In genomic region chr1:182629674-182630073, GRCh38 we compare ENCODE assay signal across 8 cellular contexts. TPM values are rescaled to one million over a fixed set of nuclear protein-coding genes. Genes with fewer than 3 reads are reported as not detected.
DNase-seq lines count a peak whose midpoint lies in the region; ATAC-seq and TF ChIP-seq lines count a peak whose summit lies in the region.

No MANE protein-coding gene starts in this region.

- intact Hi-C loops in lower leg skin (cut with DNase I; ENCODE audit: low total_unique reads) = no loop called here

- ATAC-seq in GM18909 (IDR thresholded peaks at IDR 0.05; ENCODE audit: poor library complexity, unreplicated experiment) = peak; percentile 73
- ATAC-seq in HG03520 (IDR thresholded peaks at IDR 0.05; ENCODE audit: unreplicated experiment) = peak; percentile 49

- TF ChIP-seq POLR2A in lower leg skin (IDR thresholded peaks at IDR 0.05) = no peak

- no peak for TF ChIP-seq CTCF in lower leg skin (IDR thresholded peaks at IDR 0.05)

- DNase-seq in activated T-cell treated with anti-CD3 and anti-CD28 coated beads for 1 hour (ENCODE audit: low read depth) (peak; percentile 17), lower leg skin (ENCODE audit: low spot score in 2 of 2) (no peak), NCI-H82 treated with DMSO at 0.1 percent for 48 hours (lab: John Stamatoyannopoulos, UW; ENCODE audit: unreplicated experiment) (no peak), NOMO-1 treated with DMSO at 0.1 percent for 48 hours (lab: John Stamatoyannopoulos, UW; ENCODE audit: unreplicated experiment) (no peak), DMS79 treated with DMSO at 0.1 percent for 48 hours (lab: John Stamatoyannopoulos, UW) (no peak)
- peak; percentile 66 to 67 for DNase-seq in stimulated activated CD4-positive, alpha-beta T cell treated with anti-CD3 and anti-CD28 coated beads, Interleukin-2, amount 100 ng/mL, for 24 hours

- no peak overlapping the region for H3K4me3 ChIP-seq in lower leg skin (ENCODE audit: low read depth, poor library complexity, severe bottlenecking)

- WGBS in lower leg skin, 2 donors = 84 to 87% methylated on average over 3 of the region's 3 CpGs

RNA-seq across cellular contexts. Expression of gene RGS16, which starts 25.5 kb away (rescaled TPM):
- 1 to 10 TPM in 2 of 4 donors, under 1 TPM in 1, not detected in 1; 0.37 to 1.2 (median 1.1) TPM for total RNA-seq in lower leg skin

RNA-seq across cellular contexts. Expression of gene RNASEL, which starts 40.6 kb away (rescaled TPM):
- total RNA-seq in lower leg skin = 1 to 10 TPM; 6.1 to 8.0 (median 7.1) TPM

RNA-seq across cellular contexts. Expression of gene RGS8, which starts 54.7 kb away (rescaled TPM):
- total RNA-seq in lower leg skin = not detected

Comparison
In these comparisons a context has a peak if more than half of its experiments do, and no peak if none do; other contexts are left out.
1. DNase-seq: peak in activated T-cell treated with anti-CD3 and anti-CD28 coated beads for 1 hour (single experiment) and stimulated activated CD4-positive, alpha-beta T cell treated with anti-CD3 and anti-CD28 coated beads, Interleukin-2, amount 100 ng/mL, for 24 hours (2 of 2); none in lower leg skin (0 of 2), NCI-H82 treated with DMSO at 0.1 percent for 48 hours (single experiment), NOMO-1 treated with DMSO at 0.1 percent for 48 hours (single experiment) and DMS79 treated with DMSO at 0.1 percent for 48 hours (single experiment).